ENCODE assay signal across 8 cellular contexts in genomic region chr19:52734340-52734892, GRCh38. TPM values are rescaled to one million over a fixed set of nuclear protein-coding genes. Genes with fewer than 3 reads are reported as not detected.
DNase-seq lines count a peak whose midpoint lies in the region; ATAC-seq and TF ChIP-seq lines count a peak whose summit lies in the region.

No MANE protein-coding gene starts in this region.

- no peaks in the 10 kb centered on the region for H4K20me1 ChIP-seq in BLaER1

- TF ChIP-seq CTCF in fibroblast of mammary gland (conservative IDR thresholded peaks at IDR 0.05; ENCODE audit: control insufficient read depth, insufficient read depth, low read depth, low read length) (no peak), neural crest cell (conservative IDR thresholded peaks at IDR 0.05) (no peak)

- peak; percentile 33 for ATAC-seq in GM18867 (IDR thresholded peaks at IDR 0.05; ENCODE audit: unreplicated experiment)
- peak; percentile 19 for ATAC-seq in HG03097 (IDR thresholded peaks at IDR 0.05; ENCODE audit: low FRiP score, unreplicated experiment)
- peak; percentile 44 for ATAC-seq in T-helper 17 cell

- peaks cover 13% of the 10 kb centered on the region for H3K4me1 Mint-ChIP-seq in T-helper 17 cell
- peaks cover 34% of the 10 kb centered on the region for H3K4me1 Mint-ChIP-seq in neural crest cell

- H3K9ac ChIP-seq in BLaER1: peak overlapping the region; percentile 94

- peak overlapping the region; percentile 91 for H3K4me3 Mint-ChIP-seq in T-helper 17 cell
- H3K4me3 Mint-ChIP-seq in neural crest cell: peak overlapping the region; percentile 99

- DNase-seq in T-helper 17 cell (peak in 1 of 3 donors; percentile 16), fibroblast of mammary gland (ENCODE audit: low read depth) (peak; percentile 2), neural crest cell (ENCODE audit: low read depth, low spot score) (peak; percentile 11), OCI-M1 (lab: John Stamatoyannopoulos, UW) (no peak), NCI-H2107 treated with DMSO at 0.1 percent for 48 hours (lab: John Stamatoyannopoulos, UW; ENCODE audit: unreplicated experiment) (no peak)

- peak overlapping the region; percentile 93 for H3K4me2 ChIP-seq in BLaER1

- no peaks in the 10 kb centered on the region for H3K9me3 Mint-ChIP-seq in neural crest cell

- H3K36me3 ChIP-seq in BLaER1: peaks cover 14% of the 10 kb centered on the region; the same call in 1 of the 2 replicates

- H3K4me1 ChIP-seq in BLaER1: peaks cover 26% of the 10 kb centered on the region

- peaks cover 2% of the 10 kb centered on the region for H3K36me3 Mint-ChIP-seq in T-helper 17 cell (ENCODE audit: low read depth)
- H3K36me3 Mint-ChIP-seq in neural crest cell (ENCODE audit: low read depth): no peaks in the 10 kb centered on the region

- peak overlapping the region; percentile 87 for H3K27ac ChIP-seq in BLaER1

- H3K27me3 ChIP-seq in BLaER1: no peaks in the 10 kb centered on the region

- H3K27ac Mint-ChIP-seq in T-helper 17 cell (peak overlapping the region; percentile 91), neural crest cell (ENCODE audit: unreplicated experiment) (peak overlapping the region; percentile 89)

- H3K4me3 ChIP-seq in BLaER1 (peak overlapping the region; percentile 86), fibroblast of mammary gland (ENCODE audit: control insufficient read depth, low read depth, low read length) (peak overlapping the region; percentile 94)

- H3K9me3 ChIP-seq in BLaER1 (no peaks in the 10 kb centered on the region), T-helper 17 cell (ENCODE audit: control insufficient read depth, low read length, poor library complexity, severe bottlenecking) (no peaks in the 10 kb centered on the region)

- H3K27me3 Mint-ChIP-seq in T-helper 17 cell (no peaks in the 10 kb centered on the region), neural crest cell (ENCODE audit: low read depth) (no peaks in the 10 kb centered on the region)

RNA-seq across cellular contexts. Expression of gene ZNF611, which starts 0.4 kb away (rescaled TPM):
- 10 to 100 TPM; 21.1 to 25.8 TPM for total RNA-seq in T-helper 17 cell
- 20.6 and 25.7 TPM in 2 replicates for total RNA-seq in neural crest cell

RNA-seq across cellular contexts. Expression of gene ZNF600, which starts 52.2 kb away (rescaled TPM):
- total RNA-seq in T-helper 17 cell: 10 to 100 TPM in 1 of 2 donors, 1 to 10 TPM in 1; 5.7 to 17.9 TPM
- 2.1 and 2.3 TPM in 2 replicates for total RNA-seq in neural crest cell

Comparison
In these comparisons a context has a peak if more than half of its experiments do, and no peak if none do; other contexts are left out.
1. DNase-seq: peak in fibroblast of mammary gland (single experiment) and neural crest cell (single experiment); none in OCI-M1 (single experiment) and NCI-H2107 treated with DMSO at 0.1 percent for 48 hours (single experiment).
2. Peak in every context shown above with its lines, with median percentiles within 50 percentile points of each other: ATAC-seq.